ENCODE assay signal across 15 cellular contexts in genomic region chr13:24097667-24098066, GRCh38.
DNase-seq lines count a peak whose midpoint lies in the region; ATAC-seq, FAIRE-seq and TF ChIP-seq lines count a peak whose summit lies in the region.
"Had no signal": no experiment of that assay in that cellular context is flagged by ENCODE, and none has a peak within 500 bp of the region (broad histone marks: within the 10 kb centered on the region; RNA-seq: fewer than 3 reads in every experiment).

No MANE protein-coding gene starts in this region.

- H3K27ac Mint-ChIP-seq in activated naive CD4-positive, alpha-beta T cell treated with anti-CD3 and anti-CD28 coated beads for 36 hours: peak overlapping the region; percentile 33
- peak overlapping the region; percentile 31 for H3K27ac Mint-ChIP-seq in activated naive CD4-positive, alpha-beta T cell treated with anti-CD3 and anti-CD28 coated beads, Interleukin-2, amount 50 U/mL, for 24 hours
- H3K27ac Mint-ChIP-seq in stimulated activated naive B cell treated with anti-CD40 and anti-IgM and Interleukin-4, amounts not matched to agents 10 μg/mL and 1 μg/mL and 100 μg/mL, for 72 hours: no peak overlapping the region

- TF ChIP-seq CTCF in KMS-11 (conservative IDR thresholded peaks at IDR 0.05; ENCODE audit: low read depth, low read length): no peak

- peak overlapping the region; percentile 76 for H2AFZ ChIP-seq in KMS-11 (ENCODE audit: low read depth)

- DNase-seq in activated naive CD4-positive, alpha-beta T cell treated with anti-CD3 and anti-CD28 coated beads for 36 hours: peak; percentile 57
- DNase-seq in activated naive CD4-positive, alpha-beta T cell (lab: John Stamatoyannopoulos, UW): no peak
- no peak for DNase-seq in stimulated activated naive B cell treated with anti-CD40 and anti-IgM and Interleukin-4, amounts not matched to agents 10 μg/mL and 1 μg/mL and 100 μg/mL, for 72 hours
- DNase-seq in H54 (ENCODE audit: insufficient read length, low spot score) (no peak), A172 (ENCODE audit: low spot score) (no peak), posterior cingulate gyrus (no peak)
- DNase-seq: aorta; effector memory CD8-positive, alpha-beta T cell; left ventricle myocardium inferior; NCI-H2029 treated with DMSO at 0.1 percent for 48 hours; ovary; upper lobe of left lung had no signal

- no peaks in the 10 kb centered on the region for H3K79me2 ChIP-seq in KMS-11 (ENCODE audit: insufficient read depth, low read depth)

- peak overlapping the region; percentile 90 for H3K27ac ChIP-seq in KMS-11
- H3K27ac ChIP-seq: left ventricle myocardium inferior, ovary, upper lobe of left lung had no signal

- FAIRE-seq in H54 (lab: Jason Lieb, UNC): no peak

- peak overlapping the region; percentile 43; the same call in 1 of the 2 replicates for H3K9ac ChIP-seq in KMS-11

- no peaks in the 10 kb centered on the region for H3K36me3 Mint-ChIP-seq in activated naive CD4-positive, alpha-beta T cell treated with anti-CD3 and anti-CD28 coated beads for 36 hours (ENCODE audit: low read depth)
- H3K36me3 Mint-ChIP-seq in activated naive CD4-positive, alpha-beta T cell treated with anti-CD3 and anti-CD28 coated beads, Interleukin-2, amount 50 U/mL, for 24 hours: no peaks in the 10 kb centered on the region
- H3K36me3 Mint-ChIP-seq in stimulated activated naive B cell treated with anti-CD40 and anti-IgM and Interleukin-4, amounts not matched to agents 10 μg/mL and 1 μg/mL and 100 μg/mL, for 72 hours: no peaks in the 10 kb centered on the region

- peak; percentile 39 to 50 for ATAC-seq in stimulated activated naive B cell treated with anti-CD40 and anti-IgM and Interleukin-4, amounts not matched to agents 10 μg/mL and 1 μg/mL and 100 μg/mL, for 72 hours (replicated peaks)
- ATAC-seq: effector memory CD8-positive, alpha-beta T cell; Panc1 had no signal

- peaks cover 7% of the 10 kb centered on the region for H3K27me3 Mint-ChIP-seq in activated naive CD4-positive, alpha-beta T cell treated with anti-CD3 and anti-CD28 coated beads for 36 hours (ENCODE audit: low read depth)
- no peaks in the 10 kb centered on the region for H3K27me3 Mint-ChIP-seq in activated naive CD4-positive, alpha-beta T cell treated with anti-CD3 and anti-CD28 coated beads, Interleukin-2, amount 50 U/mL, for 24 hours
- H3K27me3 Mint-ChIP-seq in stimulated activated naive B cell treated with anti-CD40 and anti-IgM and Interleukin-4, amounts not matched to agents 10 μg/mL and 1 μg/mL and 100 μg/mL, for 72 hours: peaks cover 0 to 6% of the 10 kb centered on the region in 2 donors
- H3K27me3 Mint-ChIP-seq: effector memory CD8-positive, alpha-beta T cell had no signal

- CTCF ChIA-PET in activated naive CD4-positive, alpha-beta T cell treated with anti-CD3 and anti-CD28 coated beads for 36 hours (lab: Charles Lee): interaction anchor here (0.7 to 2.6 kb wide), 9 partner anchors 44 to 171 kb away, joined by 3 to 11 read pairs (median 3); partner anchors contain the start of gene SPATA13

- no peak for TF ChIP-seq POLR2A in H54 (IDR thresholded peaks at IDR 0.05; ENCODE audit: low read depth, low read length)

- H3K4me1 Mint-ChIP-seq in activated naive CD4-positive, alpha-beta T cell treated with anti-CD3 and anti-CD28 coated beads for 36 hours (ENCODE audit: low read depth): peaks cover 17% of the 10 kb centered on the region
- H3K4me1 Mint-ChIP-seq in activated naive CD4-positive, alpha-beta T cell treated with anti-CD3 and anti-CD28 coated beads, Interleukin-2, amount 50 U/mL, for 24 hours: peaks cover 22% of the 10 kb centered on the region
- peaks cover 0 to 8% of the 10 kb centered on the region in 2 donors for H3K4me1 Mint-ChIP-seq in stimulated activated naive B cell treated with anti-CD40 and anti-IgM and Interleukin-4, amounts not matched to agents 10 μg/mL and 1 μg/mL and 100 μg/mL, for 72 hours

- no peak overlapping the region for H3K4me3 ChIP-seq in KMS-11 (IDR thresholded peaks at IDR 0.05; ENCODE audit: insufficient read depth, low read depth, low read length)
- H3K4me3 ChIP-seq: left ventricle myocardium inferior, ovary, upper lobe of left lung had no signal

- no peak overlapping the region for H3K4me3 Mint-ChIP-seq in activated naive CD4-positive, alpha-beta T cell treated with anti-CD3 and anti-CD28 coated beads for 36 hours
- H3K4me3 Mint-ChIP-seq in activated naive CD4-positive, alpha-beta T cell treated with anti-CD3 and anti-CD28 coated beads, Interleukin-2, amount 50 U/mL, for 24 hours: peak overlapping the region; percentile 37
- no peak overlapping the region for H3K4me3 Mint-ChIP-seq in stimulated activated naive B cell treated with anti-CD40 and anti-IgM and Interleukin-4, amounts not matched to agents 10 μg/mL and 1 μg/mL and 100 μg/mL, for 72 hours
- H3K4me3 Mint-ChIP-seq: effector memory CD8-positive, alpha-beta T cell had no signal

- no peaks in the 10 kb centered on the region for H3K36me3 ChIP-seq in KMS-11 (ENCODE audit: insufficient read depth)
- H3K36me3 ChIP-seq: left ventricle myocardium inferior, ovary, upper lobe of left lung had no signal

- H3K9me3 Mint-ChIP-seq in activated naive CD4-positive, alpha-beta T cell treated with anti-CD3 and anti-CD28 coated beads for 36 hours: no peaks in the 10 kb centered on the region
- no peaks in the 10 kb centered on the region for H3K9me3 Mint-ChIP-seq in activated naive CD4-positive, alpha-beta T cell treated with anti-CD3 and anti-CD28 coated beads, Interleukin-2, amount 50 U/mL, for 24 hours
- H3K9me3 Mint-ChIP-seq in stimulated activated naive B cell treated with anti-CD40 and anti-IgM and Interleukin-4, amounts not matched to agents 10 μg/mL and 1 μg/mL and 100 μg/mL, for 72 hours: no peaks in the 10 kb centered on the region
- H3K9me3 Mint-ChIP-seq: effector memory CD8-positive, alpha-beta T cell had no signal

- no peaks in the 10 kb centered on the region for H4K20me1 ChIP-seq in KMS-11 (ENCODE audit: insufficient read depth)

- no peaks in the 10 kb centered on the region for H3K27me3 ChIP-seq in KMS-11 (ENCODE audit: insufficient read depth, low read depth)
- H3K27me3 ChIP-seq: ovary, upper lobe of left lung had no signal

- H3K4me2 ChIP-seq in KMS-11: peak overlapping the region; percentile 76

- H3K4me1 ChIP-seq in KMS-11 (ENCODE audit: low read depth, poor library complexity, severe bottlenecking): peaks cover 32% of the 10 kb centered on the region

- intact Hi-C loops in activated naive CD4-positive, alpha-beta T cell treated with anti-CD3 and anti-CD28 coated beads for 36 hours (cut with micrococcal nuclease): loop anchor here (1.0 to 2.0 kb wide), 6 partner anchors 25 to 173 kb away; partner anchors contain the start of gene SPATA13
- intact Hi-C loops in posterior cingulate gyrus (cut with DNase I): no loop called here
